In genomic region chr14:92601757-92602417, GRCh38 we compare ENCODE assay signal across 1 cellular context.
TF ChIP-seq lines count a peak whose summit lies in the region.

No MANE protein-coding gene starts in this region.

TF ChIP-seq in A549, 52 proteins besides CTCF, POLR2A, EP300 and RAD21 (continued from another document):
- TF ChIP-seq RNF2 (IDR thresholded peaks at IDR 0.05; ENCODE audit: borderline replicate concordance, low read depth): no peak
